Comparison of ENCODE assay signal across 22 cellular contexts in the genomic region with DNA sequence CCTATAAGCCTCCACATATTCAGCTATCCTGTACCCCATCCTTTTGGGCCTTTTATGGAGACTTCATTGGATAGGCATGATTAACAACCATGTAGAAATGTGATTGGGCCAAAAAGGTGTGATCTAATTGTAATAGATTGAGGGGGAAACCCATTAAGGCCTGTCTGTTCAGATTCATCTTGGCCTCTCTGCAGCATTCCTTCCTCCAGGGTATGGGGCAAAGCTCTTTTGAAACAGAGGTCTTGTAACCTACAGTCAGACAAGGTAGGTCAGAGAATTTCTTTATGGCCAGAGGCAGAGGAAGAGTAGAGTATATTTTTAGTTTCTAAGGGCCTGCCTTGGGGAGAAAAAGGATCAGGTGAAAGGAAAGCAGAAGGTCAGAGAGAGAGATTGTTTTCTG.
"Had no signal": no experiment of that assay in that cellular context is flagged by ENCODE, and none has a peak within 500 bp of the region (broad histone marks: within the 10 kb centered on the region; RNA-seq: fewer than 3 reads in every experiment).

No MANE protein-coding gene starts in this region.

- ATAC-seq: mucosa of descending colon; sciatic nerve; stimulated activated effector memory CD8-positive, alpha-beta T cell treated with anti-CD3 and anti-CD28 coated beads, Interleukin-12 subunit alpha, Interleukin-12 subunit beta, amount 100 ng/mL, for 72 hours had no signal

- DNase-seq: colonic mucosa; effector CD8-positive, alpha-beta T cell; esophagus squamous epithelium; foreskin melanocyte; hypothalamus; immature natural killer cell; mucosa of descending colon; naive B cell; stimulated activated CD4-positive, alpha-beta T cell treated with anti-CD3 and anti-CD28 coated beads, Interleukin-12 subunit alpha, Interleukin-12 subunit beta, amount 100 ng/mL, for 4 hours; stimulated activated CD4-positive, alpha-beta T cell treated with anti-CD3 and anti-CD28 coated beads, Interleukin-1b, Interleukin-23, amount 100 ng/mL, for 48 hours; stimulated activated CD4-positive, alpha-beta T cell treated with anti-CD3 and anti-CD28 coated beads, Interleukin-4, amount 100 ng/mL, for 24 hours; stimulated activated naive CD4-positive, alpha-beta T cell treated with Interleukin-2 at 50 U/mL for 16 hours; stomach; thyroid gland; upper lobe of left lung; uterus had no signal

- H3K4me3 ChIP-seq: colonic mucosa, esophagus squamous epithelium, lung, mucosa of descending colon, neural progenitor cell, right atrium auricular region, smooth muscle cell, stomach, thyroid gland, upper lobe of left lung, uterus had no signal
